Comparison of ENCODE assay signal across 9 cellular contexts in the genomic region with DNA sequence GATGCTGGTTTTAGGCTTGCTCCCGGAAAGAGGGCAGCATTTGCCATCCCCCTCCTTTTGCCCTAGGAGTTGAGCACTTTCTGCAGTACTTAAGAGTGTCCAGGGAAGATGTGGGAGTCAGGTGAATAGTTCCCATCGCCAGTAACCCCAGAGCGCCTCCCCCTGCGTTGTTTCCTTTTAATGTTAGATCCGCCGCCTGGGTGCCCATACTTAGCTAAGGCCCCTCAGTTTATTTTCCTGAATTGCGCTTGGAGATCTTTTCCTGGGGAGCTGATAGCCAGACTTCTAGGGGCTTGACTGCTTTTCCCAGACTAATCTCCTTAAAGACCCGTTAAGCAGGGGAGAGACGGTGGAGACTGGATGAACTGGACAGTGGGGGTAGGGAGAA. TPM values are rescaled to one million over a fixed set of nuclear protein-coding genes. Genes with fewer than 3 reads are reported as not detected.
A peak's percentile ranks its signal among the peaks of the same experiment; 100 is the strongest.
DNase-seq lines count a peak whose midpoint lies in the region; ATAC-seq, FAIRE-seq and TF ChIP-seq lines count a peak whose summit lies in the region.
"Had no signal": no experiment of that assay in that cellular context is flagged by ENCODE, and none has a peak within 500 bp of the region (broad histone marks: within the 10 kb centered on the region; RNA-seq: fewer than 3 reads in every experiment).

No MANE protein-coding gene starts in this region.

- H3K4me3 ChIP-seq in Panc1 (ENCODE audit: low read depth in 2 of 2, low read length in 2 of 2) (peak overlapping the region; percentile 62 to 76), fibroblast of villous mesenchyme (ENCODE audit: low read depth, low read length) (peak overlapping the region; percentile 43)

- H3K27me3 Mint-ChIP-seq in naive thymus-derived CD8-positive, alpha-beta T cell: peaks cover 28 to 68% (median 37%) of the 10 kb centered on the region in 5 donors

- H3K27me3 ChIP-seq in Panc1 (ENCODE audit: control insufficient read depth, insufficient read depth, low read length): no peaks in the 10 kb centered on the region

- peak overlapping the region in 4 of 10 donors; percentile 5 to 56 (median 20) for H3K4me3 Mint-ChIP-seq in naive thymus-derived CD8-positive, alpha-beta T cell
- H3K4me3 Mint-ChIP-seq: stimulated activated naive CD8-positive, alpha-beta T cell treated with anti-CD3 and anti-CD28 coated beads, Interleukin-15, Interleukin-2, amounts not matched to agents 100 ng/mL and 50 ng/mL, for 24 hours had no signal

- H3K4me1 ChIP-seq in Panc1 (ENCODE audit: control insufficient read depth, insufficient read depth, low read length): peaks cover 3% of the 10 kb centered on the region; the same call in 1 of the 2 replicates

- peak overlapping the region; percentile 77 for H3K27ac ChIP-seq in Panc1 (ENCODE audit: low read length)

- DNase-seq in D721Med (ENCODE audit: insufficient read length, low spot score) (peak; percentile 42), Panc1 (ENCODE audit: low read depth, low spot score) (no peak), fibroblast of villous mesenchyme (ENCODE audit: low read depth) (no peak), pons (ENCODE audit: low spot score) (peak; percentile 52)
- DNase-seq in naive thymus-derived CD8-positive, alpha-beta T cell: no peak

- H3K9me3 ChIP-seq in Panc1 (ENCODE audit: control insufficient read depth, insufficient read depth, low read depth, low read length): no peaks in the 10 kb centered on the region

- in situ Hi-C loops in Panc1 (cut with HindIII; ENCODE audit: low pct_unique_long_range_greater_than_20kb, low sequenced_read_pairs): no loop called here

- POLR2A ChIA-PET in Panc1 (lab: Charles Lee): no interaction called here
- POLR2A ChIA-PET in naive thymus-derived CD8-positive, alpha-beta T cell (lab: Charles Lee): no interaction called here

- peaks cover 0 to 6% (median 0%) of the 10 kb centered on the region in 3 donors for H3K36me3 Mint-ChIP-seq in naive thymus-derived CD8-positive, alpha-beta T cell

- intact Hi-C loops in Panc1 (cut with micrococcal nuclease; ENCODE audit: unreplicated experiment): no loop called here

- no peak for FAIRE-seq in D721Med (lab: Jason Lieb, UNC)

- peaks cover 0 to 6% (median 2%) of the 10 kb centered on the region in 4 donors for H3K4me1 Mint-ChIP-seq in naive thymus-derived CD8-positive, alpha-beta T cell

- H3K36me3 ChIP-seq in Panc1 (ENCODE audit: control insufficient read depth, insufficient read depth, low read length): no peaks in the 10 kb centered on the region

- H3K27ac Mint-ChIP-seq in naive thymus-derived CD8-positive, alpha-beta T cell: no peak overlapping the region
- H3K27ac Mint-ChIP-seq: stimulated activated naive CD8-positive, alpha-beta T cell treated with anti-CD3 and anti-CD28 coated beads, Interleukin-15, Interleukin-2, amounts not matched to agents 100 ng/mL and 50 ng/mL, for 24 hours had no signal

- no TSS peak for BruUV-seq in Panc1 (replicated peaks; lab: Mats Ljungman, UMichigan)

- TF ChIP-seq CTCF in D721Med (IDR thresholded peaks at IDR 0.05; ENCODE audit: insufficient read depth, missing control alignments) (no peak), Panc1 (IDR thresholded peaks at IDR 0.05) (no peak), fibroblast of villous mesenchyme (IDR thresholded peaks at IDR 0.05; ENCODE audit: insufficient read depth, low read depth, low read length) (no peak)

- ATAC-seq in Panc1 (peak; percentile 62), HG03095 (IDR thresholded peaks at IDR 0.05; ENCODE audit: unreplicated experiment) (no peak), HG02852 (IDR thresholded peaks at IDR 0.05; ENCODE audit: unreplicated experiment) (no peak), GM18519 (IDR thresholded peaks at IDR 0.05; ENCODE audit: low FRiP score, unreplicated experiment) (no peak)
- ATAC-seq in naive thymus-derived CD8-positive, alpha-beta T cell: no peak

- CTCF ChIA-PET in Panc1 (lab: Charles Lee): interaction anchor here (2.0 kb wide), 1 partner anchor 74 kb away, joined by 5 read pairs; no protein-coding TSS in a partner anchor

- peaks cover 0 to 3% (median 0%) of the 10 kb centered on the region in 9 donors for H3K9me3 Mint-ChIP-seq in naive thymus-derived CD8-positive, alpha-beta T cell
- H3K9me3 Mint-ChIP-seq: stimulated activated naive CD8-positive, alpha-beta T cell treated with anti-CD3 and anti-CD28 coated beads, Interleukin-15, Interleukin-2, amounts not matched to agents 100 ng/mL and 50 ng/mL, for 24 hours had no signal

RNA-seq across cellular contexts. Expression of a gene that starts 0.4 kb away (rescaled TPM):
- total RNA-seq in Panc1 (2021; ENCODE audit: unreplicated experiment) (8.8 TPM), fibroblast of villous mesenchyme (under 0.01 TPM in 2 replicates)
- 9.5 TPM for polyA plus RNA-seq in Panc1 (2012; ENCODE audit: insufficient read length)
- not detected for total RNA-seq in naive thymus-derived CD8-positive, alpha-beta T cell
- not detected for polyA plus RNA-seq in naive thymus-derived CD8-positive, alpha-beta T cell

RNA-seq across cellular contexts. Expression of a gene that starts 39.8 kb away (rescaled TPM):
- total RNA-seq in Panc1 (2021; ENCODE audit: unreplicated experiment) (0.59 TPM), fibroblast of villous mesenchyme (under 0.01 TPM in 2 replicates)
- polyA plus RNA-seq in Panc1 (2012; ENCODE audit: insufficient read length): 0.24 TPM
- total RNA-seq in naive thymus-derived CD8-positive, alpha-beta T cell: not detected
- polyA plus RNA-seq in naive thymus-derived CD8-positive, alpha-beta T cell: not detected

Comparison
In these comparisons a context has a peak if more than half of its experiments do, and no peak if none do; other contexts are left out.
1. DNase-seq: peak in D721Med (single experiment) and pons (single experiment); none in Panc1 (single experiment), fibroblast of villous mesenchyme (single experiment) and naive thymus-derived CD8-positive, alpha-beta T cell (0 of 10).